ENCODE assay signal across 20 cellular contexts in the genomic region with DNA sequence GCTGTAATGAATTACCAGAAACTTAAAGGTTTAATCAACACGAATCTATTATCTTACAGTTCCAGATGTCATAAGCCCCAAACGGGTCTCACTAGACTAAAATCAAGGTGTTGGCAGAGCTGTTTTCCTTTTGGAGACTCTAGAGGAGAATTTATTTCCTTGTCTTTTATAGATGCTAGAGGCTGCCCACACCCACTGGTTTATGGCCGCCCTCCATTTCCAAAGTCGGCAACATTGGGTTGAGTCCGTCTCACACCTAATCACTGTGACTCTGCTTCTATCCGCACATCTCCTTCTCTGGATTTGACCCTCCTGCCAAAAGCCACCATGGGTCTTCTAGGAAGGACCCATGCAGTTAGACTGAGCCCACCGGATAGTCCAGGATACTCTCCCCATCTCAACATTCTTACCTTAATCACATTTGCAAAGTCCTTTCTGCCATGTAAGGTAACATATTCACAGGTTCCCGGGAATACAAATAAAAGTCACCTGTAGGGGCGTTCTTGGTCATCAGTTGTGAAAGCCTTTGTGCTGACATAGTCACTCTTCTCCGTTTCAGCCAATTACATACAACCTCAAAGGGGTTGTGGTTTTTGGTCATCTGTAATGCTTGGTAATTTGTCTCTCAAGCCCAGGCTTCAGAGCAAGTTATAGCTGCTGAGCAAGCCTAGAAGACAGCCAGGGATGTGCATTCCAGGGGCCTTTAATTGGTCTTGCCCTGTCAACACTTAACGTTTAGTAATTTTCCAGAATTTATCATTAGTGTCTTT.
DNase-seq lines count a peak whose midpoint lies in the region; ATAC-seq, FAIRE-seq and TF ChIP-seq lines count a peak whose summit lies in the region.
"Had no signal": no experiment of that assay in that cellular context is flagged by ENCODE, and none has a peak within 500 bp of the region (broad histone marks: within the 10 kb centered on the region; RNA-seq: fewer than 3 reads in every experiment).

No MANE protein-coding gene starts in this region.

- no peaks in the 10 kb centered on the region for H3K9me3 ChIP-seq in astrocyte (ENCODE audit: insufficient read depth, low read depth, low read length)
- no peaks in the 10 kb centered on the region for H3K9me3 ChIP-seq in mucosa of descending colon
- no peaks in the 10 kb centered on the region for H3K9me3 ChIP-seq in naive thymus-derived CD4-positive, alpha-beta T cell (ENCODE audit: control insufficient read depth in 2 of 3, low read length in 3 of 3)
- H3K9me3 ChIP-seq: body of pancreas, gastrocnemius medialis, left ventricle myocardium inferior had no signal

- peaks cover 32% of the 10 kb centered on the region for H3K36me3 Mint-ChIP-seq in astrocyte (ENCODE audit: low read depth, unreplicated experiment)
- H3K36me3 Mint-ChIP-seq in naive thymus-derived CD4-positive, alpha-beta T cell: no peaks in the 10 kb centered on the region
- H3K36me3 Mint-ChIP-seq: activated naive CD4-positive, alpha-beta T cell treated with anti-CD3 and anti-CD28 coated beads, Interleukin-2, amount 50 U/mL, for 24 hours had no signal

- H4K20me1 ChIP-seq in KMS-11 (ENCODE audit: insufficient read depth): no peaks in the 10 kb centered on the region
- H4K20me1 ChIP-seq in astrocyte (ENCODE audit: insufficient read depth, low read length): no peaks in the 10 kb centered on the region

- peaks cover 7% of the 10 kb centered on the region for H3K27me3 Mint-ChIP-seq in astrocyte (ENCODE audit: low read depth, unreplicated experiment)
- peaks cover 6 to 41% (median 19%) of the 10 kb centered on the region in 5 donors for H3K27me3 Mint-ChIP-seq in naive thymus-derived CD4-positive, alpha-beta T cell

- H3K4me3 ChIP-seq in KMS-11 (IDR thresholded peaks at IDR 0.05; ENCODE audit: insufficient read depth, low read depth, low read length) (no peak overlapping the region), astrocyte (ENCODE audit: insufficient read depth, low read depth, low read length) (no peak overlapping the region), mucosa of descending colon (no peak overlapping the region)
- no peak overlapping the region for H3K4me3 ChIP-seq in naive thymus-derived CD4-positive, alpha-beta T cell (ENCODE audit: low read length)
- H3K4me3 ChIP-seq: body of pancreas, gastrocnemius medialis, left ventricle myocardium inferior had no signal

- no peak for FAIRE-seq in astrocyte (lab: Jason Lieb, UNC)
- FAIRE-seq: colon had no signal

- peak; percentile 42 for TF ChIP-seq CTCF in KMS-11 (conservative IDR thresholded peaks at IDR 0.05; ENCODE audit: low read depth, low read length)
- TF ChIP-seq CTCF in astrocyte (IDR thresholded peaks at IDR 0.05; ENCODE audit: insufficient read depth, low read depth, low read length): no peak
- no peak for TF ChIP-seq CTCF in mucosa of descending colon (IDR thresholded peaks at IDR 0.05)

- H3K4me2 ChIP-seq in KMS-11 (peak overlapping the region; percentile 1; the same call in 1 of the 2 replicates), astrocyte (ENCODE audit: low read length) (no peak overlapping the region)

- H3K27me3 ChIP-seq in KMS-11 (ENCODE audit: insufficient read depth, low read depth): no peaks in the 10 kb centered on the region
- no peaks in the 10 kb centered on the region for H3K27me3 ChIP-seq in astrocyte (ENCODE audit: insufficient read depth, low read length)
- no peaks in the 10 kb centered on the region for H3K27me3 ChIP-seq in naive thymus-derived CD4-positive, alpha-beta T cell (ENCODE audit: control insufficient read depth in 2 of 2, insufficient read depth in 2 of 2, low read length in 2 of 2)
- H3K27me3 ChIP-seq: body of pancreas, gastrocnemius medialis had no signal

- H3K9ac ChIP-seq in KMS-11 (no peak overlapping the region), astrocyte (ENCODE audit: low read length) (no peak overlapping the region)

- ATAC-seq in mucosa of descending colon (peak; percentile 84), HG03095 (IDR thresholded peaks at IDR 0.05; ENCODE audit: unreplicated experiment) (no peak)
- no peak for ATAC-seq in naive thymus-derived CD4-positive, alpha-beta T cell
- ATAC-seq: activated T-cell treated with anti-CD3 and anti-CD28 coated beads, Interleukin-2, amount 50 U/mL, for 72 hours; body of pancreas; gastrocnemius medialis had no signal

- H3K4me3 Mint-ChIP-seq in astrocyte (ENCODE audit: unreplicated experiment): no peak overlapping the region
- no peak overlapping the region for H3K4me3 Mint-ChIP-seq in naive thymus-derived CD4-positive, alpha-beta T cell
- H3K4me3 Mint-ChIP-seq: activated naive CD4-positive, alpha-beta T cell treated with anti-CD3 and anti-CD28 coated beads, Interleukin-2, amount 50 U/mL, for 24 hours; activated T-cell treated with anti-CD3 and anti-CD28 coated beads, Interleukin-2, amount 50 U/mL, for 72 hours; B cell had no signal

- no peak overlapping the region for H3K27ac Mint-ChIP-seq in astrocyte (ENCODE audit: unreplicated experiment)
- H3K27ac Mint-ChIP-seq in naive thymus-derived CD4-positive, alpha-beta T cell: no peak overlapping the region
- H3K27ac Mint-ChIP-seq: activated naive CD4-positive, alpha-beta T cell treated with anti-CD3 and anti-CD28 coated beads, Interleukin-2, amount 50 U/mL, for 24 hours; activated T-cell treated with anti-CD3 and anti-CD28 coated beads, Interleukin-2, amount 50 U/mL, for 72 hours; B cell had no signal

- no peaks in the 10 kb centered on the region for H3K36me3 ChIP-seq in KMS-11 (ENCODE audit: insufficient read depth)
- H3K36me3 ChIP-seq in astrocyte (ENCODE audit: insufficient read depth, low read length): peaks cover 9% of the 10 kb centered on the region
- H3K36me3 ChIP-seq in mucosa of descending colon (ENCODE audit: low read depth): no peaks in the 10 kb centered on the region
- no peaks in the 10 kb centered on the region for H3K36me3 ChIP-seq in naive thymus-derived CD4-positive, alpha-beta T cell (ENCODE audit: control insufficient read depth in 2 of 3, insufficient read depth in 3 of 3, low read length in 3 of 3)
- H3K36me3 ChIP-seq: gastrocnemius medialis had no signal

- H3K79me2 ChIP-seq in KMS-11 (ENCODE audit: insufficient read depth, low read depth): no peaks in the 10 kb centered on the region
- H3K79me2 ChIP-seq in astrocyte (ENCODE audit: insufficient read depth, low read length): no peaks in the 10 kb centered on the region

- H2AFZ ChIP-seq in KMS-11 (ENCODE audit: low read depth) (no peak overlapping the region), astrocyte (ENCODE audit: low read depth, low read length) (no peak overlapping the region)

- peaks cover 11% of the 10 kb centered on the region for H3K4me1 Mint-ChIP-seq in astrocyte (ENCODE audit: low read depth, unreplicated experiment)
- no peaks in the 10 kb centered on the region for H3K4me1 Mint-ChIP-seq in naive thymus-derived CD4-positive, alpha-beta T cell
- H3K4me1 Mint-ChIP-seq: activated naive CD4-positive, alpha-beta T cell treated with anti-CD3 and anti-CD28 coated beads, Interleukin-2, amount 50 U/mL, for 24 hours; B cell had no signal

- POLR2A ChIA-PET in naive thymus-derived CD4-positive, alpha-beta T cell (lab: Charles Lee): no interaction called here

- no peak overlapping the region for H3K27ac ChIP-seq in KMS-11
- no peak overlapping the region for H3K27ac ChIP-seq in astrocyte (ENCODE audit: low read depth, low read length)
- H3K27ac ChIP-seq in naive thymus-derived CD4-positive, alpha-beta T cell (ENCODE audit: low read depth, low read length): no peak overlapping the region
- H3K27ac ChIP-seq: body of pancreas, gastrocnemius medialis, left ventricle myocardium inferior had no signal

- H3K4me1 ChIP-seq in KMS-11 (ENCODE audit: low read depth, poor library complexity, severe bottlenecking) (peaks cover 31% of the 10 kb centered on the region), astrocyte (ENCODE audit: insufficient read depth, low read length) (peaks cover 8% of the 10 kb centered on the region), mucosa of descending colon (ENCODE audit: low read depth) (peaks cover 2% of the 10 kb centered on the region)
- no peaks in the 10 kb centered on the region for H3K4me1 ChIP-seq in naive thymus-derived CD4-positive, alpha-beta T cell (ENCODE audit: control insufficient read depth in 2 of 2, insufficient read depth in 2 of 2, low read length in 2 of 2)
- H3K4me1 ChIP-seq: body of pancreas, gastrocnemius medialis had no signal

- CTCF ChIA-PET in naive thymus-derived CD4-positive, alpha-beta T cell (lab: Charles Lee): no interaction called here

- peak; percentile 72 for DNase-seq in AG20443 (ENCODE audit: low spot score)
- peak; percentile 67 for DNase-seq in astrocyte (ENCODE audit: low read depth)
- peak in 2 of 3 donors; percentile 52 to 72 for DNase-seq in mucosa of descending colon
- DNase-seq in ecto neural progenitor cell (ENCODE audit: low spot score): no peak
- DNase-seq in epidermal melanocyte (ENCODE audit: insufficient read length, low spot score): no peak
- no peak for DNase-seq in naive thymus-derived CD4-positive, alpha-beta T cell
- DNase-seq: activated CD4-positive, CD25-positive, alpha-beta regulatory T cell treated with anti-CD3 and anti-CD28 coated beads, Interleukin-2, amount 50 U/mL, for 72 hours; activated T-cell treated with anti-CD3 and anti-CD28 coated beads, Interleukin-2, amount 50 U/mL, for 72 hours; body of pancreas; COR-L47; gastrocnemius medialis; KG1; left ventricle myocardium inferior; NCI-H2107; substantia nigra had no signal

- H3K9me3 Mint-ChIP-seq in astrocyte (ENCODE audit: unreplicated experiment): peaks cover 3% of the 10 kb centered on the region
- H3K9me3 Mint-ChIP-seq in naive thymus-derived CD4-positive, alpha-beta T cell: no peaks in the 10 kb centered on the region
- H3K9me3 Mint-ChIP-seq: activated naive CD4-positive, alpha-beta T cell treated with anti-CD3 and anti-CD28 coated beads, Interleukin-2, amount 50 U/mL, for 24 hours; activated T-cell treated with anti-CD3 and anti-CD28 coated beads, Interleukin-2, amount 50 U/mL, for 72 hours had no signal

- intact Hi-C loops in mucosa of descending colon (cut with DNase I, micrococcal nuclease): no loop called here
- intact Hi-C loops in naive thymus-derived CD4-positive, alpha-beta T cell (cut with micrococcal nuclease): no loop called here

Comparison
In these comparisons a context has a peak if more than half of its experiments do, and no peak if none do; other contexts are left out.
1. DNase-seq: peak in AG20443 (single experiment), astrocyte (single experiment) and mucosa of descending colon (2 of 3); none in ecto neural progenitor cell (single experiment), epidermal melanocyte (single experiment) and naive thymus-derived CD4-positive, alpha-beta T cell (0 of 9).